10 cellular contexts compared by ENCODE assay signal in the genomic region with DNA sequence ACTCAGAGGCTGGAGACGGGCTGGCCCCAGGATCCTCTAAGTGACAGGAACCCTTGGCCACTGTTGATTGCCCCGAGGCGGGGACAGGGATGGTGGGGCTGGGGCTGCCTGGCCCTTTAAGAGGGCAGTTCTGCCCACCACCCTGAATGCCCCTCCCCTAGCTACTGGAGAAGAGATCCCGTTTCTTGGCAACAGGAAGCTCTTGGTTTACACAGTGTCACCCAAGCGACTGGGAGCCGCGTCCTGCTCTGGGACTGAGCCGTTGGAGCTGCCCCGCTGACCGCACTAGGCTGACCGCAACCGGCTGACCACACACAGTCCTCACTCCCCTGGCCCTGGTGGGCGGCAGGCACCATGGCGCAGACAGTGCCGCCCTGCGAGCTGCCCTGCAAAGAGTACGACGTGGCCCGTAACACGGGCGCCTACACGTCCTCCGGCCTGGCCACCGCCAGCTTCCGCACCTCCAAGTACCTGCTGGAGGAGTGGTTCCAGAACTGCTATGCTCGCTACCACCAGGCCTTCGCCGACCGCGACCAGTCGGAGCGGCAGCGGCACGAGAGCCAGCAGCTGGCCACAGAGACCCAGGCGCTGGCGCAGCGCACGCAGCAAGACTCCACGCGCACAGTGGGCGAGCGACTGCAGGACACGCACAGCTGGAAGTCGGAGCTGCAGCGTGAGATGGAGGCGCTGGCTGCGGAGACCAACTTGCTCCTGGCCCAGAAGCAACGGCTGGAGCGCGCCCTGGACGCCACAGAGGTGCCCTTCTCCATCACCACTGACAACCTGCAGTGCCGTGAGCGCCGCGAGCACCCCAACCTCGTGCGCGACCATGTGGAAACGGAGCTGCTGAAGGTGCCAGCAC. TPM values are rescaled to one million over a fixed set of nuclear protein-coding genes. Genes with fewer than 3 reads are reported as not detected.
A peak's percentile ranks its signal among the peaks of the same experiment; 100 is the strongest.
DNase-seq lines count a peak whose midpoint lies in the region; ATAC-seq and TF ChIP-seq lines count a peak whose summit lies in the region.
"Had no signal": no experiment of that assay in that cellular context is flagged by ENCODE, and none has a peak within 500 bp of the region (broad histone marks: within the 10 kb centered on the region; RNA-seq: fewer than 3 reads in every experiment).

A gene with protein sequence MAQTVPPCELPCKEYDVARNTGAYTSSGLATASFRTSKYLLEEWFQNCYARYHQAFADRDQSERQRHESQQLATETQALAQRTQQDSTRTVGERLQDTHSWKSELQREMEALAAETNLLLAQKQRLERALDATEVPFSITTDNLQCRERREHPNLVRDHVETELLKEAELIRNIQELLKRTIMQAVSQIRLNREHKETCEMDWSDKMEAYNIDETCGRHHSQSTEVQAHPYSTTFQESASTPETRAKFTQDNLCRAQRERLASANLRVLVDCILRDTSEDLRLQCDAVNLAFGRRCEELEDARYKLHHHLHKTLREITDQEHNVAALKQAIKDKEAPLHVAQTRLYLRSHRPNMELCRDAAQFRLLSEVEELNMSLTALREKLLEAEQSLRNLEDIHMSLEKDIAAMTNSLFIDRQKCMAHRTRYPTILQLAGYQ (plus strand): TSS at position 205 of the 862 bp plus-strand sequence. CDS start 150 bp downstream, at position 355.

- H3K36me3 Mint-ChIP-seq in stimulated activated effector memory CD8-positive, alpha-beta T cell treated with anti-CD3 and anti-CD28 coated beads, Interleukin-12 subunit alpha, Interleukin-12 subunit beta, amount 100 ng/mL, for 72 hours, result no peaks in the 10 kb centered on the region
- H3K36me3 Mint-ChIP-seq in MCF 10A (ENCODE audit: insufficient read depth, unreplicated experiment), result no peaks in the 10 kb centered on the region
- H3K36me3 Mint-ChIP-seq: activated naive CD8-positive, alpha-beta T cell had no signal

- no peak within 1 kb of the TSS for H3K27ac Mint-ChIP-seq in stimulated activated effector memory CD8-positive, alpha-beta T cell treated with anti-CD3 and anti-CD28 coated beads, Interleukin-12 subunit alpha, Interleukin-12 subunit beta, amount 100 ng/mL, for 72 hours
- no peak within 1 kb of the TSS for H3K27ac Mint-ChIP-seq in MCF 10A (ENCODE audit: low read depth, unreplicated experiment)
- H3K27ac Mint-ChIP-seq: activated naive CD8-positive, alpha-beta T cell had no signal

- BruUV-seq in MCF 10A (replicated peaks; lab: Mats Ljungman, UMichigan), result no TSS peak

- H3K4me1 Mint-ChIP-seq in stimulated activated effector memory CD8-positive, alpha-beta T cell treated with anti-CD3 and anti-CD28 coated beads, Interleukin-12 subunit alpha, Interleukin-12 subunit beta, amount 100 ng/mL, for 72 hours, result no peaks in the 10 kb centered on the region
- no peaks in the 10 kb centered on the region for H3K4me1 Mint-ChIP-seq in MCF 10A (ENCODE audit: insufficient read depth, unreplicated experiment)

- H3K4me3 Mint-ChIP-seq in stimulated activated effector memory CD8-positive, alpha-beta T cell treated with anti-CD3 and anti-CD28 coated beads, Interleukin-12 subunit alpha, Interleukin-12 subunit beta, amount 100 ng/mL, for 72 hours, result no peak within 1 kb of the TSS
- H3K4me3 Mint-ChIP-seq in MCF 10A (ENCODE audit: unreplicated experiment), result no peak within 1 kb of the TSS
- H3K4me3 Mint-ChIP-seq: activated naive CD8-positive, alpha-beta T cell had no signal

- H3K9me3 Mint-ChIP-seq in stimulated activated effector memory CD8-positive, alpha-beta T cell treated with anti-CD3 and anti-CD28 coated beads, Interleukin-12 subunit alpha, Interleukin-12 subunit beta, amount 100 ng/mL, for 72 hours, result no peaks in the 10 kb centered on the region
- H3K9me3 Mint-ChIP-seq in MCF 10A (ENCODE audit: unreplicated experiment), result no peaks in the 10 kb centered on the region

- peak; percentile 46 for ATAC-seq in stimulated activated effector memory CD8-positive, alpha-beta T cell treated with anti-CD3 and anti-CD28 coated beads, Interleukin-12 subunit alpha, Interleukin-12 subunit beta, amount 100 ng/mL, for 72 hours
- ATAC-seq in HG03521 (IDR thresholded peaks at IDR 0.05; ENCODE audit: unreplicated experiment), result no peak

- POLR2A ChIA-PET in MCF 10A (lab: Yijun Ruan, JAX), result no interaction called here

- CTCF ChIA-PET in MCF 10A (lab: Yijun Ruan, JAX), result interaction anchor here (9.6 kb wide), 1 partner anchor 84 kb away, joined by 170 read pairs; no protein-coding TSS in a partner anchor

- H3K27me3 Mint-ChIP-seq in MCF 10A (ENCODE audit: insufficient read depth, unreplicated experiment), result peaks cover 34% of the 10 kb centered on the region

- DNase-seq in NCI-H2196 (lab: John Stamatoyannopoulos, UW; ENCODE audit: unreplicated experiment) (peak; percentile 20), NCI-H2196 treated with DMSO at 0.1 percent for 48 hours (lab: John Stamatoyannopoulos, UW; ENCODE audit: unreplicated experiment) (no peak), NCI-H774 (lab: John Stamatoyannopoulos, UW) (peak; percentile 46), iPS-NIHi7 (ENCODE audit: extremely low spot score) (peak; percentile 16), MCF 10A (ENCODE audit: unreplicated experiment) (no peak)
- DNase-seq in stimulated activated effector memory CD8-positive, alpha-beta T cell treated with anti-CD3 and anti-CD28 coated beads, Interleukin-12 subunit alpha, Interleukin-12 subunit beta, amount 100 ng/mL, for 72 hours (ENCODE audit: low spot score in 2 of 2), result no peak
- no peak for DNase-seq in stimulated activated CD8-positive, alpha-beta memory T cell treated with anti-CD3 and anti-CD28 coated beads, Interleukin-4, amount 100 ng/mL, for 48 hours

- intact Hi-C loops in MCF 10A (cut with micrococcal nuclease), result loop anchor here (10.0 kb wide), 1 partner anchor 243 kb away; no protein-coding TSS in a partner anchor

- TF ChIP-seq CTCF in MCF 10A (IDR thresholded peaks at IDR 0.05; ENCODE audit: unreplicated experiment), result no peak

RNA-seq across cellular contexts. Expression of the gene that starts here (rescaled TPM):
- not detected in 2 replicates for total RNA-seq in MCF 10A (2022)
- total RNA-seq: HT-29 had no signal

Comparison
In these comparisons a context has a peak if more than half of its experiments do, and no peak if none do; other contexts are left out.
1. DNase-seq: peak in NCI-H2196 (single experiment), NCI-H774 (single experiment) and iPS-NIHi7 (single experiment); none in NCI-H2196 treated with DMSO at 0.1 percent for 48 hours (single experiment), stimulated activated effector memory CD8-positive, alpha-beta T cell treated with anti-CD3 and anti-CD28 coated beads, Interleukin-12 subunit alpha, Interleukin-12 subunit beta, amount 100 ng/mL, for 72 hours (0 of 2), MCF 10A (single experiment) and stimulated activated CD8-positive, alpha-beta memory T cell treated with anti-CD3 and anti-CD28 coated beads, Interleukin-4, amount 100 ng/mL, for 48 hours (single experiment).